Comparison of ENCODE assay signal across 8 cellular contexts in the genomic region with DNA sequence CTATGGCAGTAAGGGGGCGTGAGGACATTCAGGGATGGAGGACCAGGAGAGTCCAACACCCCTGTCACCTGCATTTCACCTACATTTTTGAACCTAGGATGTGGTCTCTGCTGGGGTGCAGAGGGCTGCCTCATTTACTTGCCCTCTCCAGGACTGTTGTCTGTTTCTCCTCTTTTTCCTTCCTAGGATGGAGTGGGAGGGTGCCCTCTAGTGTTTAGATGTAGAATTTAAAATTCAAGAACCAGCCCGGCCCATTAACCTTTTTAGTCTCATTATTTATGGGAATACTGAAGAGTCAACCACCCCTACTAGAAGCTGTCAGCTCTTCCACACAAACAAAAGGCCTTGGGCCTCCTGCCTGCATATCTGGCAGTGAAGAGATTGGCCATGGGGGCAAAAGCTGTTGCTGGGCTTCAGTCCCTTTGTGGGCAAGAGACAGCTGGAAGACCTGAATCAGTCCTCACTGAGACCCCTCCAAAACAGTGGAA. TPM values are rescaled to one million over a fixed set of nuclear protein-coding genes. Genes with fewer than 3 reads are reported as not detected.
DNase-seq lines count a peak whose midpoint lies in the region; ATAC-seq and TF ChIP-seq lines count a peak whose summit lies in the region.

No MANE protein-coding gene starts in this region.

- ATAC-seq in GM19397 (IDR thresholded peaks at IDR 0.05; ENCODE audit: unreplicated experiment), result no peak
- no peak for ATAC-seq in HG02642 (IDR thresholded peaks at IDR 0.05; ENCODE audit: poor library complexity, unreplicated experiment)

- TF ChIP-seq CTCF in fibroblast of mammary gland (conservative IDR thresholded peaks at IDR 0.05; ENCODE audit: control insufficient read depth, insufficient read depth, low read depth, low read length), result peak; percentile 68

- in situ Hi-C loops in SK-MEL-5 (cut with HindIII; ENCODE audit: low pct_unique_long_range_greater_than_20kb, low sequenced_read_pairs), result no loop called here

- DNase-seq in NCI-H510A treated with DMSO at 0.1 percent for 48 hours (lab: John Stamatoyannopoulos, UW) (peak; percentile 58), NCI-H510A (lab: John Stamatoyannopoulos, UW) (no peak), HuH-7 (ENCODE audit: low spot score) (peak; percentile 57), SK-MEL-5 (ENCODE audit: low read depth, low spot score) (peak; percentile 61), fibroblast of mammary gland (ENCODE audit: low read depth) (peak; percentile 50), retina (peak; percentile 69)

- no peak overlapping the region for H3K4me3 ChIP-seq in fibroblast of mammary gland (ENCODE audit: control insufficient read depth, low read depth, low read length)

RNA-seq across cellular contexts. Expression of gene STARD3, which starts 2.5 kb away (rescaled TPM):
- total RNA-seq in SK-MEL-5 (2014; rRNA removed; shearing (Covaris generic)), result 21.2 and 32.9 TPM in 2 replicates
- polyA plus RNA-seq in SK-MEL-5 (2015; cell fraction: cytosol; rRNA removed), result 127 and 138 TPM in 2 replicates
- 182 and 250 TPM in 2 replicates for polyA plus RNA-seq in SK-MEL-5 (2015; cell fraction: nucleus; rRNA removed)

RNA-seq across cellular contexts. Expression of gene PPP1R1B, which starts 7.7 kb away (rescaled TPM):
- 0.08 TPM in 1 of 2 replicates, not detected in the other for total RNA-seq in SK-MEL-5 (2014; rRNA removed; shearing (Covaris generic))
- not detected in 2 replicates for polyA plus RNA-seq in SK-MEL-5 (2015; cell fraction: cytosol; rRNA removed)
- not detected in 2 replicates for polyA plus RNA-seq in SK-MEL-5 (2015; cell fraction: nucleus; rRNA removed)

RNA-seq across cellular contexts. Expression of gene NEUROD2, which starts 26.7 kb away (rescaled TPM):
- not detected in 2 replicates for total RNA-seq in SK-MEL-5 (2014; rRNA removed; shearing (Covaris generic))
- polyA plus RNA-seq in SK-MEL-5 (2015; cell fraction: cytosol; rRNA removed), result not detected in 2 replicates
- not detected in 2 replicates for polyA plus RNA-seq in SK-MEL-5 (2015; cell fraction: nucleus; rRNA removed)

RNA-seq across cellular contexts. Expression of gene TCAP, which starts 30.7 kb away (rescaled TPM):
- total RNA-seq in SK-MEL-5 (2014; rRNA removed; shearing (Covaris generic)), result 0.05 and 0.53 TPM in 2 replicates
- 0.29 and 0.92 TPM in 2 replicates for polyA plus RNA-seq in SK-MEL-5 (2015; cell fraction: cytosol; rRNA removed)
- polyA plus RNA-seq in SK-MEL-5 (2015; cell fraction: nucleus; rRNA removed), result 3.2 and 3.5 TPM in 2 replicates

RNA-seq across cellular contexts. Expression of gene PNMT, which starts 33.8 kb away (rescaled TPM):
- total RNA-seq in SK-MEL-5 (2014; rRNA removed; shearing (Covaris generic)), result not detected in 2 replicates
- not detected in 2 replicates for polyA plus RNA-seq in SK-MEL-5 (2015; cell fraction: cytosol; rRNA removed)
- not detected in 2 replicates for polyA plus RNA-seq in SK-MEL-5 (2015; cell fraction: nucleus; rRNA removed)
